Comparison of ENCODE assay signal across 1 cellular context in genomic region chr2:158457826-158458616, GRCh38.
TF ChIP-seq lines count a peak whose summit lies in the region.

No MANE protein-coding gene starts in this region.

TF ChIP-seq in K562, 482 proteins besides CTCF, POLR2A, EP300 and RAD21 (continued from another document and continues in another):
- TF ChIP-seq UBTF (IDR thresholded peaks at IDR 0.05; ENCODE audit: borderline replicate concordance in 1 of 2, low read depth in 2 of 2, low read length in 2 of 2) (peak; percentile 97; a peak in 3 of 4 replicates), ZBTB11 (CRISPR knock-in tag; IDR thresholded peaks at IDR 0.05) (no peak), POLR3G (IDR thresholded peaks at IDR 0.05; ENCODE audit: extremely low read depth, insufficient read length, insufficient replicate concordance) (no peak), ZBTB26 (CRISPR knock-in tag; IDR thresholded peaks at IDR 0.05) (no peak), ZBTB17 (CRISPR knock-in tag; IDR thresholded peaks at IDR 0.05) (no peak), FOXP1 (CRISPR knock-in tag; IDR thresholded peaks at IDR 0.05) (peak; percentile 80; the same call in 1 of the 2 replicates), MAFK (IDR thresholded peaks at IDR 0.05; ENCODE audit: low read length) (no peak), ZBTB33 (CRISPR knock-in tag; IDR thresholded peaks at IDR 0.05) (no peak), FOSL1 (tag; conservative IDR thresholded peaks at IDR 0.05) (no peak), RCOR1 (IDR thresholded peaks at IDR 0.05; ENCODE audit: borderline replicate concordance in 1 of 2, low read depth in 2 of 2, low read length in 2 of 2) (peak in 1 of 2 experiments; percentile 72; a peak in 1 of 4 replicates), GABPA (tag; conservative IDR thresholded peaks at IDR 0.05; ENCODE audit: low read depth) (no peak), NR2F6 (CRISPR knock-in tag; IDR thresholded peaks at IDR 0.05) (no peak), POLR2B (IDR thresholded peaks at IDR 0.05; ENCODE audit: low read depth, partially characterized antibody) (no peak), KDM1A (IDR thresholded peaks at IDR 0.05) (peak in 1 of 2 experiments; percentile 48; a peak in 1 of 4 replicates), ZNF639 (CRISPR knock-in tag; conservative IDR thresholded peaks at IDR 0.05 in 1 of 2, IDR thresholded peaks at IDR 0.05 in 1 of 2) (no peak), PRDM10 (IDR thresholded peaks at IDR 0.05; ENCODE audit: partially characterized antibody) (no peak), GABPB2 (CRISPR knock-in tag; conservative IDR thresholded peaks at IDR 0.05) (no peak), TFAP4 (CRISPR knock-in tag; IDR thresholded peaks at IDR 0.05; ENCODE audit: borderline replicate concordance) (peak; percentile 66; the same call in 1 of the 2 replicates), BRD9 (IDR thresholded peaks at IDR 0.05; ENCODE audit: low read depth, partially characterized antibody) (no peak), ARHGAP35 (IDR thresholded peaks at IDR 0.05; ENCODE audit: partially characterized antibody) (no peak), PURB (CRISPR knock-in tag; IDR thresholded peaks at IDR 0.05; ENCODE audit: low read depth) (no peak), FUS (optimal IDR thresholded peaks at IDR 0.05; ENCODE audit: low read depth, low read length) (peak; percentile 53), THAP12 (CRISPR knock-in tag; IDR thresholded peaks at IDR 0.05) (peak; percentile 50; the same call in 1 of the 2 replicates), RBM22 (IDR thresholded peaks at IDR 0.05; ENCODE audit: low read depth, low read length, poor library complexity, severe bottlenecking) (peak; percentile 69), AFF1 (IDR thresholded peaks at IDR 0.05; ENCODE audit: low read depth in 1 of 2, partially characterized antibody in 2 of 2) (no peak), SP1 (CRISPR knock-in tag; IDR thresholded peaks at IDR 0.05) (peak; percentile 75), MTF1 (CRISPR knock-in tag; IDR thresholded peaks at IDR 0.05; ENCODE audit: borderline replicate concordance) (no peak), RFX7 (CRISPR knock-in tag; IDR thresholded peaks at IDR 0.05) (0 out of 2 replicates have a peak, but pooled peaks have one; percentile 13), RBBP5 (IDR thresholded peaks at IDR 0.05; ENCODE audit: borderline replicate concordance, insufficient read depth, low read length, poor library complexity, severe bottlenecking) (peak; percentile 31), ZNF121 (CRISPR knock-in tag; conservative IDR thresholded peaks at IDR 0.05) (no peak), HMG20A (CRISPR knock-in tag; conservative IDR thresholded peaks at IDR 0.05) (no peak), USF1 (CRISPR knock-in tag; IDR thresholded peaks at IDR 0.05) (no peak), KLF16 (IDR thresholded peaks at IDR 0.05) (no peak), SMAD2 (IDR thresholded peaks at IDR 0.05; ENCODE audit: low read depth, low read length) (no peak), TAL1 (IDR thresholded peaks at IDR 0.05) (no peak)
